27 cellular contexts compared by ENCODE assay signal in the genomic region with DNA sequence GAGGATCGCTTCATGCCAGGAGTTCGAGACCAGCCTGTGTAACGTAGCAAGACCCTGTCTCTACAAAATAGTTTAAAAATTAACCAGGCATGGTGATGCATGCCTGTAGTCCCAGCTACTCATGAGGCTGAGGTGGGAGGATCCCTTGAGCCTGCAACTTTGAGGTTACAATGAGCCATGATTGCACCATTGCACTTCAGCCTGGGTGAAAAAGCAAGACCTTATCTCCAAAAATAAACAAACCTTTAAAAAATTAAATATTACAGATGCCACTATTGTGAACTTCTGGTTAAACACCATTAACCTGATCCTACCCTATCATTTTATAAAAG.
A peak's percentile ranks its signal among the peaks of the same experiment; 100 is the strongest.
DNase-seq lines count a peak whose midpoint lies in the region; ATAC-seq and TF ChIP-seq lines count a peak whose summit lies in the region.
"Had no signal": no experiment of that assay in that cellular context is flagged by ENCODE, and none has a peak within 500 bp of the region (broad histone marks: within the 10 kb centered on the region; RNA-seq: fewer than 3 reads in every experiment).

No MANE protein-coding gene starts in this region.

- H3K4me3 ChIP-seq in IMR-90 (ENCODE audit: insufficient read depth, low read depth, low read length) = no peak overlapping the region
- no peak overlapping the region for H3K4me3 ChIP-seq in gastrocnemius medialis
- H3K4me3 ChIP-seq: BLaER1 treated with 17β-estradiol and CSF1 and Interleukin-3, amounts not matched to agents 10 nM and 100 nM; breast epithelium; colonic mucosa; heart right ventricle; ovary; right atrium auricular region had no signal

- H3K36me3 Mint-ChIP-seq in osteocyte (ENCODE audit: unreplicated experiment) = peaks cover 3% of the 10 kb centered on the region
- H3K36me3 Mint-ChIP-seq in natural killer cell treated with Interleukin-12 subunit alpha and Interleukin-12 subunit beta and Interleukin-15 and Interleukin-18, amount 100 ng/mL, for 72 hours = no peaks in the 10 kb centered on the region
- H3K36me3 Mint-ChIP-seq: activated CD4-positive, alpha-beta memory T cell treated with anti-CD3 and anti-CD28 coated beads for 36 hours; natural killer cell had no signal

- no peaks in the 10 kb centered on the region for H3K36me3 ChIP-seq in IMR-90 (ENCODE audit: control insufficient read depth, insufficient read depth, low read length)
- H3K36me3 ChIP-seq in gastrocnemius medialis = peaks cover 0 to 6% of the 10 kb centered on the region in 2 donors
- H3K36me3 ChIP-seq: breast epithelium, colonic mucosa, ovary, right atrium auricular region had no signal

- H3K27ac Mint-ChIP-seq in osteocyte (ENCODE audit: unreplicated experiment) = no peak overlapping the region
- H3K27ac Mint-ChIP-seq in natural killer cell treated with Interleukin-12 subunit alpha and Interleukin-12 subunit beta and Interleukin-15 and Interleukin-18, amount 100 ng/mL, for 72 hours = no peak overlapping the region
- H3K27ac Mint-ChIP-seq: activated CD4-positive, alpha-beta memory T cell treated with anti-CD3 and anti-CD28 coated beads for 36 hours; natural killer cell; stimulated activated naive B cell treated with anti-CD40 and anti-IgM and Interleukin-4, amounts not matched to agents 10 μg/mL and 1 μg/mL and 100 μg/mL, for 72 hours; T-helper 2 cell treated with Interferon-gamma antibody and Interleukin-4, amounts not matched to agents 5 μg/mL and 100 μg/mL, for 36 hours had no signal

- H3K4me1 ChIP-seq in IMR-90 (ENCODE audit: control insufficient read depth, insufficient read depth, low read length) (peaks cover 13% of the 10 kb centered on the region), gastrocnemius medialis (peaks cover 3% of the 10 kb centered on the region in 2 donors)
- H3K4me1 ChIP-seq: breast epithelium, colonic mucosa, right atrium auricular region had no signal

- CTCF ChIA-PET in IMR-90 (lab: Yijun Ruan, JAX) = interaction anchor here (1.2 kb wide), 1 partner anchor 182 kb away, joined by 3 read pairs; no protein-coding TSS in a partner anchor

- H3K4me3 Mint-ChIP-seq in osteocyte (ENCODE audit: unreplicated experiment) = no peak overlapping the region
- no peak overlapping the region for H3K4me3 Mint-ChIP-seq in natural killer cell treated with Interleukin-12 subunit alpha and Interleukin-12 subunit beta and Interleukin-15 and Interleukin-18, amount 100 ng/mL, for 72 hours
- H3K4me3 Mint-ChIP-seq: activated CD4-positive, alpha-beta memory T cell treated with anti-CD3 and anti-CD28 coated beads for 36 hours; natural killer cell; stimulated activated naive B cell treated with anti-CD40 and anti-IgM and Interleukin-4, amounts not matched to agents 10 μg/mL and 1 μg/mL and 100 μg/mL, for 72 hours; T-helper 2 cell treated with Interferon-gamma antibody and Interleukin-4, amounts not matched to agents 5 μg/mL and 100 μg/mL, for 36 hours had no signal

- no peaks in the 10 kb centered on the region for H3K9me3 ChIP-seq in IMR-90 (ENCODE audit: control insufficient read depth, insufficient read depth, low read length)
- no peaks in the 10 kb centered on the region for H3K9me3 ChIP-seq in gastrocnemius medialis
- H3K9me3 ChIP-seq: breast epithelium, Caco-2, colonic mucosa, heart right ventricle, ovary, right atrium auricular region had no signal

- no peak overlapping the region for H3K18ac ChIP-seq in IMR-90 (ENCODE audit: low read depth, low read length)

- H2BK15ac ChIP-seq in IMR-90 (ENCODE audit: low read depth, low read length) = peak overlapping the region; percentile 54; the same call in 1 of the 3 replicates

- dilution Hi-C loops in IMR-90 (cut with HindIII; ENCODE audit: low sequenced_read_pairs, unreplicated experiment) = no loop called here

- H3K4me1 Mint-ChIP-seq in osteocyte (ENCODE audit: unreplicated experiment) = peaks cover 16% of the 10 kb centered on the region
- no peaks in the 10 kb centered on the region for H3K4me1 Mint-ChIP-seq in natural killer cell treated with Interleukin-12 subunit alpha and Interleukin-12 subunit beta and Interleukin-15 and Interleukin-18, amount 100 ng/mL, for 72 hours (ENCODE audit: low read depth in 2 of 2)
- H3K4me1 Mint-ChIP-seq: natural killer cell had no signal

- intact Hi-C loops in IMR-90 (cut with micrococcal nuclease) = loop anchor here (10.0 kb wide), 1 partner anchor 302 kb away; no protein-coding TSS in a partner anchor
- intact Hi-C loops in gastrocnemius medialis (cut with DNase I; ENCODE audit: low total_unique reads) = no loop called here

- H2AK9ac ChIP-seq in IMR-90 (replicated peaks; ENCODE audit: low read depth, low read length, poor library complexity) = no peak overlapping the region

- in situ Hi-C loops in IMR-90 (cut with MboI; ENCODE audit: low sequenced_read_pairs) = loop anchor here (5.0 kb wide), 1 partner anchor 434 kb away; no protein-coding TSS in a partner anchor
- in situ Hi-C loops in gastrocnemius medialis (cut with MboI; ENCODE audit: low sequenced_read_pairs in 4 of 4) = loop anchor here (5.0 to 10.0 kb wide), 3 partner anchors 139 to 432 kb away; no protein-coding TSS in a partner anchor

- POLR2A ChIA-PET in IMR-90 (lab: Charles Lee; ENCODE audit: unreplicated experiment) = no interaction called here

- TF ChIP-seq CTCF in IMR-90 (conservative IDR thresholded peaks at IDR 0.05; ENCODE audit: low read depth, low read length) (no peak), gastrocnemius medialis (IDR thresholded peaks at IDR 0.05 in 4 of 5, conservative IDR thresholded peaks at IDR 0.05 in 1 of 5) (no peak), osteocyte (IDR thresholded peaks at IDR 0.05) (no peak)

- DNase-seq in EH (ENCODE audit: low read depth) (peak; percentile 36), IMR-90 (peak; percentile 77), amniotic epithelial cell (ENCODE audit: low read depth) (peak; percentile 94), iris pigment epithelial cell (ENCODE audit: low read depth) (peak; percentile 90), superior temporal gyrus (ENCODE audit: extremely low spot score) (no peak), gastrocnemius medialis (no peak), osteocyte (ENCODE audit: extremely low spot score, unreplicated experiment) (no peak)
- no peak for DNase-seq in natural killer cell treated with Interleukin-12 subunit alpha and Interleukin-12 subunit beta and Interleukin-15 and Interleukin-18, amount 100 ng/mL, for 72 hours (ENCODE audit: low spot score)
- DNase-seq: activated effector memory CD4-positive, alpha-beta T cell treated with anti-CD3 and anti-CD28 coated beads, Interleukin-2, amount 50 U/mL, for 16 hours; colonic mucosa; H7; heart right ventricle; Kasumi-1; natural killer cell; NCI-H1105; NCI-H2029; NCI-H2227 treated with DMSO at 0.1 percent for 48 hours; NCI-H82; ovary; stimulated activated naive B cell treated with anti-CD40 and anti-IgM and Interleukin-4, amounts not matched to agents 10 μg/mL and 1 μg/mL and 100 μg/mL, for 72 hours had no signal

- H2BK120ac ChIP-seq in IMR-90 (ENCODE audit: low read depth, low read length) = no peak overlapping the region

- no peak overlapping the region for H4K5ac ChIP-seq in IMR-90 (ENCODE audit: low read depth, low read length)

- no peaks in the 10 kb centered on the region for H3K27me3 Mint-ChIP-seq in osteocyte (ENCODE audit: unreplicated experiment)
- H3K27me3 Mint-ChIP-seq in natural killer cell treated with Interleukin-12 subunit alpha and Interleukin-12 subunit beta and Interleukin-15 and Interleukin-18, amount 100 ng/mL, for 72 hours = no peaks in the 10 kb centered on the region
- H3K27me3 Mint-ChIP-seq: activated CD4-positive, alpha-beta memory T cell treated with anti-CD3 and anti-CD28 coated beads for 36 hours; stimulated activated naive B cell treated with anti-CD40 and anti-IgM and Interleukin-4, amounts not matched to agents 10 μg/mL and 1 μg/mL and 100 μg/mL, for 72 hours had no signal

- H3K9ac ChIP-seq in IMR-90 (ENCODE audit: low read depth, low read length) = no peak overlapping the region
- H3K9ac ChIP-seq: BLaER1 treated with 17β-estradiol and CSF1 and Interleukin-3, amounts not matched to agents 10 nM and 100 nM had no signal

- peak overlapping the region in 1 of 2 experiments; percentile 35; a peak in 1 of 4 replicates for H4K8ac ChIP-seq in IMR-90 (ENCODE audit: low read depth in 2 of 2, low read length in 2 of 2)

- peaks cover 3 to 21% of the 10 kb centered on the region in 2 experiments; a peak in 1 of 4 replicates for H3K79me1 ChIP-seq in IMR-90 (ENCODE audit: low read depth in 1 of 2, low read length in 2 of 2)

- no peak overlapping the region for H3K4me2 ChIP-seq in IMR-90 (ENCODE audit: low read depth, low read length)
- H3K4me2 ChIP-seq: BLaER1 treated with 17β-estradiol and CSF1 and Interleukin-3, amounts not matched to agents 10 nM and 100 nM had no signal

- H2AK5ac ChIP-seq in IMR-90 (ENCODE audit: low read depth, low read length) = peak overlapping the region; percentile 80

- H3K27me3 ChIP-seq in IMR-90 (ENCODE audit: control insufficient read depth, insufficient read depth, low read length) = no peaks in the 10 kb centered on the region
- no peaks in the 10 kb centered on the region for H3K27me3 ChIP-seq in gastrocnemius medialis
- H3K27me3 ChIP-seq: BLaER1 treated with 17β-estradiol and CSF1 and Interleukin-3, amounts not matched to agents 10 nM and 100 nM; breast epithelium; colonic mucosa; heart right ventricle; ovary; right atrium auricular region had no signal

- no peaks in the 10 kb centered on the region for H3K9me3 Mint-ChIP-seq in osteocyte (ENCODE audit: unreplicated experiment)
- no peaks in the 10 kb centered on the region for H3K9me3 Mint-ChIP-seq in natural killer cell treated with Interleukin-12 subunit alpha and Interleukin-12 subunit beta and Interleukin-15 and Interleukin-18, amount 100 ng/mL, for 72 hours
- H3K9me3 Mint-ChIP-seq: activated CD4-positive, alpha-beta memory T cell treated with anti-CD3 and anti-CD28 coated beads for 36 hours; natural killer cell; stimulated activated naive B cell treated with anti-CD40 and anti-IgM and Interleukin-4, amounts not matched to agents 10 μg/mL and 1 μg/mL and 100 μg/mL, for 72 hours; T-helper 2 cell treated with Interferon-gamma antibody and Interleukin-4, amounts not matched to agents 5 μg/mL and 100 μg/mL, for 36 hours had no signal

- no peak overlapping the region for H4K91ac ChIP-seq in IMR-90 (ENCODE audit: insufficient read depth, low read depth, low read length)

- H3K23ac ChIP-seq in IMR-90 (ENCODE audit: low read depth, low read length) = no peak overlapping the region

- H2BK5ac ChIP-seq in IMR-90 (ENCODE audit: low read depth, low read length, poor library complexity, severe bottlenecking) = peak overlapping the region; percentile 7

- no peak overlapping the region for H3K56ac ChIP-seq in IMR-90 (ENCODE audit: extremely low read depth, insufficient read depth, low read length)

- no peak overlapping the region for H3K4ac ChIP-seq in IMR-90 (ENCODE audit: low read depth, low read length)

- H3K9me1 ChIP-seq in IMR-90 (ENCODE audit: insufficient read depth, low read length) = 0 out of 2 replicates have a peak, but pooled peaks cover 6% of the 10 kb centered on the region

- H2BK20ac ChIP-seq in IMR-90 (ENCODE audit: low read depth, low read length) = peak overlapping the region; percentile 32; the same call in 1 of the 2 replicates

- no peak for TF ChIP-seq RAD21 in IMR-90 (IDR thresholded peaks at IDR 0.05; ENCODE audit: low read length)

- H3K27ac ChIP-seq in IMR-90 (ENCODE audit: insufficient read depth, low read length) (no peak overlapping the region), gastrocnemius medialis (no peak overlapping the region)
- H3K27ac ChIP-seq: BLaER1 treated with 17β-estradiol and CSF1 and Interleukin-3, amounts not matched to agents 10 nM and 100 nM; breast epithelium; colonic mucosa; heart right ventricle; ovary; right atrium auricular region had no signal

- ATAC-seq in IMR-90 (ENCODE audit: low read depth) (peak; percentile 13; the same call in 1 of the 2 replicates), gastrocnemius medialis (no peak)
- ATAC-seq in natural killer cell treated with Interleukin-12 subunit alpha and Interleukin-12 subunit beta and Interleukin-15 and Interleukin-18, amount 100 ng/mL, for 72 hours = no peak
- ATAC-seq: heart right ventricle; natural killer cell; SK-N-SH treated with all-trans-retinoic acid at 6 μM for 48 hours; stimulated activated naive B cell treated with anti-CD40 and anti-IgM and Interleukin-4, amounts not matched to agents 10 μg/mL and 1 μg/mL and 100 μg/mL, for 72 hours had no signal

- H3K14ac ChIP-seq in IMR-90 (replicated peaks; ENCODE audit: low read depth, low read length) = no peak overlapping the region

- no peaks in the 10 kb centered on the region for H4K20me1 ChIP-seq in IMR-90 (ENCODE audit: insufficient read depth, low read length)

- H2AFZ ChIP-seq in IMR-90 (replicated peaks; ENCODE audit: low read length, poor library complexity) = no peak overlapping the region

- TF ChIP-seq POLR2A in IMR-90 (IDR thresholded peaks at IDR 0.05; ENCODE audit: low read depth, low read length) (no peak), gastrocnemius medialis (IDR thresholded peaks at IDR 0.05) (no peak)

- WGBS in IMR-90 (ENCODE audit: extremely low coverage in 2 of 2, insufficient read length in 1 of 2), 2 experiments = no CpG with 5 or more reads among the region's 3 CpGs

- no TSS peak for BruUV-seq in IMR-90 (replicated peaks; lab: Mats Ljungman, UMichigan)

Comparison
In these comparisons a context has a peak if more than half of its experiments do, and no peak if none do; other contexts are left out.
1. DNase-seq: peak in EH (single experiment), IMR-90 (single experiment), amniotic epithelial cell (single experiment) and iris pigment epithelial cell (single experiment); none in superior temporal gyrus (single experiment), gastrocnemius medialis (0 of 2), osteocyte (single experiment) and natural killer cell treated with Interleukin-12 subunit alpha and Interleukin-12 subunit beta and Interleukin-15 and Interleukin-18, amount 100 ng/mL, for 72 hours (single experiment).